8 cellular contexts compared by ENCODE assay signal in the genomic region with DNA sequence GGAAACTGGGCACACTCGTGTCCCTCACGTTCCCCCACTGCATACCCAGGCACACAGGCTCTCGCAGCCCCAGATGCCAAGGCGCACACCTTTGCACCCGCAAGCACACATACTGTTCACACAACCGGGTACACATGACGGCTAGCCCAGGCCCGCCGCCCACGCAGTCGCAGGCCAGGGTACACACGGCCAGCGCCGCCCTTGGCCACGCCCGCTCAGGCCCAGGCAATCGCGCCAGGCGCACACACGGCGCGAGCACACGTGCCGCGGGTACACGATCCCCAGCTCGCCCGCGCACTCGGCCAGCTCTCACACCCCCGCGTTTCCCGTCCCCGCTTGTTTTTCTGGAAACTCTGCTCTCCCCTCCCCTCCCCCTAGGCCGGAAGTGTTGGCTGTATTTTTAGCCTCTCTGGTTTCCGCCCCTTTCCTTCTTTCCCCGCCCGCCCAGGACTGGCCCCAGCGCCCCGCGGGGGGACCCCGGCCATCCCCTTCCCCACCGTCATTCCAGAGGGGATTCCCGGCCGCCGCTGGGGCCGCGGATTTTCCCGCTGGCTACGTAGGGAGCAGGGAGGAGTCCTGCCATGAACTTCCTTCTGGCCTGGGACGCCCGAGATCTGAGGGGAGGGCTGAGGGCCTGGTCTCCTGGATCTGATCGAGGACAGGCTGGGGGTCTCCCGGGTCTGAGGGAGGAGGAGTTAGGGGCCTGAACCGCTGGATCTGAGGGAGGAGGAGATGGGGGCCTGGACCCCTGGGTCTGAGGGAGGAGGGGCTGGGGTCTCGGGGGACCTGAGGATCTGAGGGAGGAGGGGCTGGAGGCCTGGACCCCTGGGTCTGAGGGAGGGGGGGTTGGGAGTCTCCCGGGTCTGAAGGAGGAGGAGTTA. TPM values are rescaled to one million over a fixed set of nuclear protein-coding genes. Genes with fewer than 3 reads are reported as not detected.
DNase-seq lines count a peak whose midpoint lies in the region; ATAC-seq and TF ChIP-seq lines count a peak whose summit lies in the region.

No MANE protein-coding gene starts in this region.

- WGBS in gastroesophageal sphincter (ENCODE audit: low coverage in 1 of 2), 2 donors, result 0 to 1% methylated on average over 5 to 23 of the region's 57 CpGs
- no CpG with 5 or more reads among the region's 57 CpGs for WGBS in neuronal stem cell (ENCODE audit: extremely low coverage in 2 of 2, insufficient read length in 2 of 2, insufficient replicate concordance in 1 of 2), 2 donors

- peak overlapping the region; percentile 72 for H3K4ac ChIP-seq in neuronal stem cell (ENCODE audit: low read length)

- peak overlapping the region; percentile 80 for H3K4me3 Mint-ChIP-seq in activated naive CD4-positive, alpha-beta T cell treated with anti-CD3 and anti-CD28 coated beads, Interleukin-2, amount 10 ng/mL, durations not matched to agents 7 days and 5 days

- H3K9me3 ChIP-seq in AG04450 (ENCODE audit: control insufficient read depth, insufficient read depth, low read length), result peaks cover under 1% of the 10 kb centered on the region; the same call in 1 of the 2 replicates
- H3K9me3 ChIP-seq in gastroesophageal sphincter, result no peaks in the 10 kb centered on the region
- peaks cover 0 to 2% of the 10 kb centered on the region in 2 donors for H3K9me3 ChIP-seq in neuronal stem cell (replicated peaks in 1 of 2; ENCODE audit: control insufficient read depth in 2 of 2, insufficient read depth in 1 of 2, low read depth in 1 of 2, low read length in 2 of 2)

- peaks cover 18% of the 10 kb centered on the region for H3K36me3 Mint-ChIP-seq in activated naive CD4-positive, alpha-beta T cell treated with anti-CD3 and anti-CD28 coated beads, Interleukin-2, amount 10 ng/mL, durations not matched to agents 7 days and 5 days

- H4K91ac ChIP-seq in neuronal stem cell (ENCODE audit: low read depth, low read length, poor library complexity), result peak overlapping the region; percentile 6

- H3K27me3 ChIP-seq in AG04450 (ENCODE audit: control insufficient read depth, insufficient read depth, low read length) (no peaks in the 10 kb centered on the region), gastroesophageal sphincter (no peaks in the 10 kb centered on the region), neuronal stem cell (ENCODE audit: control insufficient read depth in 3 of 3, insufficient read depth in 3 of 3, low read depth in 1 of 3, low read length in 3 of 3) (peaks cover 0 to 13% (median 0%) of the 10 kb centered on the region in 3 experiments)

- H3K4me2 ChIP-seq in neuronal stem cell (ENCODE audit: insufficient read depth, low read length, poor library complexity, severe bottlenecking), result peak overlapping the region; percentile 80

- H3K14ac ChIP-seq in neuronal stem cell (ENCODE audit: low read length), result peak overlapping the region; percentile 22

- TF ChIP-seq EP300 in gastroesophageal sphincter (IDR thresholded peaks at IDR 0.05), result no peak

- H3K4me1 ChIP-seq in gastroesophageal sphincter (peaks cover 8 to 73% (median 31%) of the 10 kb centered on the region in 3 donors), neuronal stem cell (ENCODE audit: control insufficient read depth in 2 of 2, insufficient read depth in 1 of 2, low read depth in 1 of 2, low read length in 2 of 2) (peaks cover 20 to 25% of the 10 kb centered on the region in 2 donors)

- peak overlapping the region; percentile 99 for H3K18ac ChIP-seq in neuronal stem cell (ENCODE audit: low read length)

- peak overlapping the region; percentile 88 for H2AFZ ChIP-seq in neuronal stem cell (ENCODE audit: low read length)

- CTCF ChIA-PET in AG04450 (lab: Charles Lee), result interaction anchor here (0.7 to 2.3 kb wide), 4 partner anchors 9 to 72 kb away, joined by 3 to 14 read pairs (median 6); no protein-coding TSS in a partner anchor
- CTCF ChIA-PET in activated naive CD4-positive, alpha-beta T cell treated with anti-CD3 and anti-CD28 coated beads, Interleukin-2, amount 10 ng/mL, durations not matched to agents 7 days and 5 days (lab: Charles Lee), result interaction anchor here (4.3 kb wide), 1 partner anchor 9 kb away, joined by 29 read pairs; a partner anchor contains a TSS

- in situ Hi-C loops in SK-MEL-5 (cut with HindIII; ENCODE audit: low pct_unique_long_range_greater_than_20kb, low sequenced_read_pairs), result no loop called here

- TF ChIP-seq POLR2A in gastroesophageal sphincter (IDR thresholded peaks at IDR 0.05), result peak in 1 of 2 donors; percentile 36

- H2BK12ac ChIP-seq in neuronal stem cell (ENCODE audit: low read length), result peak overlapping the region; percentile 78

- no peaks in the 10 kb centered on the region for H3K79me1 ChIP-seq in neuronal stem cell (ENCODE audit: low read depth, low read length)

- TF ChIP-seq CTCF in AG04450 (IDR thresholded peaks at IDR 0.05; ENCODE audit: low read depth, low read length), result no peak
- TF ChIP-seq CTCF in gastroesophageal sphincter (IDR thresholded peaks at IDR 0.05), result no peak

- H2BK120ac ChIP-seq in neuronal stem cell (ENCODE audit: low read depth, low read length), result peak overlapping the region; percentile 98

- H2AK5ac ChIP-seq in neuronal stem cell (ENCODE audit: low read depth, low read length), result peak overlapping the region; percentile 99

- peaks cover 6% of the 10 kb centered on the region for H3K27me3 Mint-ChIP-seq in activated naive CD4-positive, alpha-beta T cell treated with anti-CD3 and anti-CD28 coated beads, Interleukin-2, amount 10 ng/mL, durations not matched to agents 7 days and 5 days

- H3K9ac ChIP-seq in neuronal stem cell (ENCODE audit: low read depth, low read length, poor library complexity), result peak overlapping the region; percentile 98

- peak; percentile 81 for DNase-seq in AG04450 (ENCODE audit: low read depth, low spot score)
- peak; percentile 72 for DNase-seq in Jurkat, Clone E6-1 (ENCODE audit: low read depth, low spot score)
- DNase-seq in SK-MEL-5 (ENCODE audit: low read depth, low spot score), result peak; percentile 53
- peak; percentile 95 for DNase-seq in activated naive CD4-positive, alpha-beta T cell treated with anti-CD3 and anti-CD28 coated beads, Interleukin-2, amount 10 ng/mL, durations not matched to agents 7 days and 5 days
- DNase-seq in neuronal stem cell (ENCODE audit: low spot score), result peak; percentile 83
- peak; percentile 83 for DNase-seq in stromal cell of bone marrow (ENCODE audit: low read depth)

- H4K8ac ChIP-seq in neuronal stem cell (ENCODE audit: low read depth, low read length), result peak overlapping the region; percentile 78

- ATAC-seq in GM18907 (IDR thresholded peaks at IDR 0.05; ENCODE audit: unreplicated experiment) (peak; percentile 35), gastroesophageal sphincter (peak; percentile 35)

- H3K4me1 Mint-ChIP-seq in activated naive CD4-positive, alpha-beta T cell treated with anti-CD3 and anti-CD28 coated beads, Interleukin-2, amount 10 ng/mL, durations not matched to agents 7 days and 5 days, result peaks cover 75% of the 10 kb centered on the region

- POLR2A ChIA-PET in AG04450 (lab: Yijun Ruan, JAX), result interaction anchor here (0.6 to 3.0 kb wide), 7 partner anchors 9 to 367 kb away, joined by 3 to 18 read pairs (median 3); a partner anchor contains a TSS

- peak overlapping the region; percentile 62 for H3K23ac ChIP-seq in neuronal stem cell (ENCODE audit: low read depth, low read length, poor library complexity)

- peak overlapping the region; percentile 91 for H2BK5ac ChIP-seq in neuronal stem cell (ENCODE audit: low read length)

- H3K36me3 ChIP-seq in gastroesophageal sphincter (peaks cover 0 to 19% of the 10 kb centered on the region in 2 donors), neuronal stem cell (replicated peaks in 1 of 2; ENCODE audit: control insufficient read depth in 2 of 2, insufficient read depth in 2 of 2, low read length in 2 of 2) (peaks cover 4 to 10% of the 10 kb centered on the region in 2 donors)

- H2BK15ac ChIP-seq in neuronal stem cell (ENCODE audit: low read length), result peak overlapping the region; percentile 83

- peak overlapping the region; percentile 95 for H3K27ac Mint-ChIP-seq in activated naive CD4-positive, alpha-beta T cell treated with anti-CD3 and anti-CD28 coated beads, Interleukin-2, amount 10 ng/mL, durations not matched to agents 7 days and 5 days

- H3K27ac ChIP-seq in AG04450 (ENCODE audit: low read depth, low read length) (peak overlapping the region; percentile 100), gastroesophageal sphincter (peak overlapping the region; percentile 99 to 100 (median 99)), neuronal stem cell (replicated peaks; ENCODE audit: low read length) (peak overlapping the region; percentile 99)

- H3K9me3 Mint-ChIP-seq in activated naive CD4-positive, alpha-beta T cell treated with anti-CD3 and anti-CD28 coated beads, Interleukin-2, amount 10 ng/mL, durations not matched to agents 7 days and 5 days, result no peaks in the 10 kb centered on the region

- H3K4me3 ChIP-seq in AG04450 (ENCODE audit: low read depth, low read length), result peak overlapping the region; percentile 53
- peak overlapping the region; percentile 51 for H3K4me3 ChIP-seq in Jurkat, Clone E6-1 (ENCODE audit: low read length)
- H3K4me3 ChIP-seq in gastroesophageal sphincter, result peak overlapping the region; percentile 50 to 71
- peak overlapping the region; percentile 49 to 80 for H3K4me3 ChIP-seq in neuronal stem cell (ENCODE audit: low read length in 2 of 2)

RNA-seq across cellular contexts. Expression of a gene that starts 4.0 kb away (rescaled TPM):
- polyA plus RNA-seq in AG04450 (2011; rRNA removed), result 4.1 and 8.3 TPM in 2 replicates
- polyA minus RNA-seq in AG04450 (2011; rRNA and poly(A)+ RNA removed), result 4.6 and 6.4 TPM in 2 replicates
- polyA plus RNA-seq in Jurkat, Clone E6-1 (2012; ENCODE audit: insufficient read depth, insufficient read length), result 25.0 TPM
- 2.6 and 3.1 TPM in 2 replicates for total RNA-seq in SK-MEL-5 (2014; rRNA removed; shearing (Covaris generic))
- 16.5 and 22.2 TPM in 2 replicates for polyA plus RNA-seq in SK-MEL-5 (2015; cell fraction: cytosol; rRNA removed)
- polyA plus RNA-seq in SK-MEL-5 (2015; cell fraction: nucleus; rRNA removed), result 9.3 and 21.1 TPM in 2 replicates
- total RNA-seq in gastroesophageal sphincter, result 100 to 1,000 TPM in 3 of 4 donors, 10 to 100 TPM in 1; 78.6 to 276 (median 158) TPM
- polyA plus RNA-seq in neuronal stem cell (2013, experiment 1 of 2), result 6.0 TPM
- 6.1 TPM for polyA plus RNA-seq in neuronal stem cell (2013, experiment 2 of 2)

RNA-seq across cellular contexts. Expression of a gene that starts 9.8 kb away (rescaled TPM):
- 12.3 and 19.1 TPM in 2 replicates for polyA plus RNA-seq in AG04450 (2011; rRNA removed)
- polyA minus RNA-seq in AG04450 (2011; rRNA and poly(A)+ RNA removed), result 27.4 and 38.3 TPM in 2 replicates
- polyA plus RNA-seq in Jurkat, Clone E6-1 (2012; ENCODE audit: insufficient read depth, insufficient read length), result 74.3 TPM
- 22.3 and 27.2 TPM in 2 replicates for total RNA-seq in SK-MEL-5 (2014; rRNA removed; shearing (Covaris generic))
- polyA plus RNA-seq in SK-MEL-5 (2015; cell fraction: cytosol; rRNA removed), result 33.0 and 46.5 TPM in 2 replicates
- 211 and 212 TPM in 2 replicates for polyA plus RNA-seq in SK-MEL-5 (2015; cell fraction: nucleus; rRNA removed)
- total RNA-seq in gastroesophageal sphincter, result 10 to 100 TPM; 19.5 to 35.3 (median 23.4) TPM
- polyA plus RNA-seq in neuronal stem cell (2013, experiment 1 of 2), result 33.5 TPM
- 33.9 TPM for polyA plus RNA-seq in neuronal stem cell (2013, experiment 2 of 2)

RNA-seq across cellular contexts. Expression of a gene that starts 11.5 kb away (rescaled TPM):
- 28.0 and 29.9 TPM in 2 replicates for polyA plus RNA-seq in AG04450 (2011; rRNA removed)
- 22.2 and 26.5 TPM in 2 replicates for polyA minus RNA-seq in AG04450 (2011; rRNA and poly(A)+ RNA removed)
- polyA plus RNA-seq in Jurkat, Clone E6-1 (2012; ENCODE audit: insufficient read depth, insufficient read length), result 25.2 TPM
- total RNA-seq in SK-MEL-5 (2014; rRNA removed; shearing (Covaris generic)), result 20.9 and 23.2 TPM in 2 replicates
- polyA plus RNA-seq in SK-MEL-5 (2015; cell fraction: cytosol; rRNA removed), result 34.9 and 42.6 TPM in 2 replicates
- 10.9 and 17.1 TPM in 2 replicates for polyA plus RNA-seq in SK-MEL-5 (2015; cell fraction: nucleus; rRNA removed)
- 10 to 100 TPM; 30.0 to 50.7 (median 36.4) TPM for total RNA-seq in gastroesophageal sphincter
- polyA plus RNA-seq in neuronal stem cell (2013, experiment 1 of 2), result 34.2 TPM
- 32.9 TPM for polyA plus RNA-seq in neuronal stem cell (2013, experiment 2 of 2)

RNA-seq across cellular contexts. Expression of a gene that starts 11.8 kb away (rescaled TPM):
- 51.9 and 60.5 TPM in 2 replicates for polyA plus RNA-seq in AG04450 (2011; rRNA removed)
- polyA minus RNA-seq in AG04450 (2011; rRNA and poly(A)+ RNA removed), result 46.7 and 51.6 TPM in 2 replicates
- polyA plus RNA-seq in Jurkat, Clone E6-1 (2012; ENCODE audit: insufficient read depth, insufficient read length), result 90.4 TPM
- 21.3 and 29.6 TPM in 2 replicates for total RNA-seq in SK-MEL-5 (2014; rRNA removed; shearing (Covaris generic))
- 30.8 and 38.8 TPM in 2 replicates for polyA plus RNA-seq in SK-MEL-5 (2015; cell fraction: cytosol; rRNA removed)
- polyA plus RNA-seq in SK-MEL-5 (2015; cell fraction: nucleus; rRNA removed), result 17.8 and 19.6 TPM in 2 replicates
- 10 to 100 TPM; 32.8 to 48.0 (median 44.0) TPM for total RNA-seq in gastroesophageal sphincter
- 29.8 TPM for polyA plus RNA-seq in neuronal stem cell (2013, experiment 1 of 2)
- polyA plus RNA-seq in neuronal stem cell (2013, experiment 2 of 2), result 30.0 TPM

RNA-seq across cellular contexts. Expression of a gene that starts 33.1 kb away (rescaled TPM):
- 1,488 and 2,094 TPM in 2 replicates for polyA plus RNA-seq in AG04450 (2011; rRNA removed)
- polyA minus RNA-seq in AG04450 (2011; rRNA and poly(A)+ RNA removed), result 1,554 and 2,030 TPM in 2 replicates
- polyA plus RNA-seq in Jurkat, Clone E6-1 (2012; ENCODE audit: insufficient read depth, insufficient read length), result 2,430 TPM
- 66.0 and 110 TPM in 2 replicates for total RNA-seq in SK-MEL-5 (2014; rRNA removed; shearing (Covaris generic))
- 3,833 and 5,160 TPM in 2 replicates for polyA plus RNA-seq in SK-MEL-5 (2015; cell fraction: cytosol; rRNA removed)
- polyA plus RNA-seq in SK-MEL-5 (2015; cell fraction: nucleus; rRNA removed), result 789 and 970 TPM in 2 replicates
- total RNA-seq in gastroesophageal sphincter, result 1,000 to 10,000 TPM; 1,023 to 1,769 (median 1,110) TPM
- 4,379 TPM for polyA plus RNA-seq in neuronal stem cell (2013, experiment 1 of 2)
- polyA plus RNA-seq in neuronal stem cell (2013, experiment 2 of 2), result 4,439 TPM

Comparison
In these comparisons a context has a peak if more than half of its experiments do, and no peak if none do; other contexts are left out.
1. Peak in every context shown above with its lines: DNase-seq, ATAC-seq, H3K4me3 ChIP-seq and H3K27ac ChIP-seq.
2. RNA of a gene that starts 4.0 kb away (total RNA-seq): 78.6 to 276 TPM in gastroesophageal sphincter; 2.6 to 3.1 TPM in SK-MEL-5; every median in the first group is over 10 times any median in the second.